Comparison of ENCODE assay signal across 8 cellular contexts in genomic region chr11:65315866-65316233, GRCh38. TPM values are rescaled to one million over a fixed set of nuclear protein-coding genes. Genes with fewer than 3 reads are reported as not detected.
DNase-seq lines count a peak whose midpoint lies in the region; ATAC-seq, FAIRE-seq and TF ChIP-seq lines count a peak whose summit lies in the region.

No MANE protein-coding gene starts in this region.

- H3K27me3 ChIP-seq in CD4-positive, alpha-beta memory T cell (ENCODE audit: insufficient read depth, low read length) = no peaks in the 10 kb centered on the region
- H3K27me3 ChIP-seq in OCI-LY1 (ENCODE audit: insufficient read depth, low read length) (peaks cover 9% of the 10 kb centered on the region; the same call in 1 of the 2 replicates), endothelial cell of umbilical vein (ENCODE audit: control insufficient read depth in 2 of 2, insufficient read depth in 2 of 2, low read length in 2 of 2) (no peaks in the 10 kb centered on the region), neutrophil (peaks cover 38% of the 10 kb centered on the region)

- H2AFZ ChIP-seq in OCI-LY1 (ENCODE audit: low read length) (no peak overlapping the region), endothelial cell of umbilical vein (ENCODE audit: low read depth, low read length) (no peak overlapping the region)

- H3K79me2 ChIP-seq in OCI-LY1 (ENCODE audit: insufficient read depth, low read length) (no peaks in the 10 kb centered on the region), endothelial cell of umbilical vein (ENCODE audit: control insufficient read depth, insufficient read depth, low read length) (peaks cover 69% of the 10 kb centered on the region)

- no peaks in the 10 kb centered on the region for H3K9me3 Mint-ChIP-seq in CD4-positive, alpha-beta memory T cell

- H3K4me2 ChIP-seq in OCI-LY1 (ENCODE audit: low read length) (peak overlapping the region; percentile 89), endothelial cell of umbilical vein (ENCODE audit: insufficient read depth, low read length) (peak overlapping the region; percentile 65)

- H3K4me1 Mint-ChIP-seq in CD4-positive, alpha-beta memory T cell = peaks cover 4 to 14% (median 7%) of the 10 kb centered on the region in 4 donors

- H3K27ac Mint-ChIP-seq in CD4-positive, alpha-beta memory T cell = peak overlapping the region in 2 of 7 donors; percentile 51 to 55

- no peaks in the 10 kb centered on the region for H3F3A ChIP-seq in OCI-LY1 (ENCODE audit: insufficient read depth, low read length)

- no peaks in the 10 kb centered on the region for H3K36me3 Mint-ChIP-seq in CD4-positive, alpha-beta memory T cell

- H4K20me1 ChIP-seq in OCI-LY1 (ENCODE audit: insufficient read depth, low read length) = no peaks in the 10 kb centered on the region
- no peaks in the 10 kb centered on the region for H4K20me1 ChIP-seq in endothelial cell of umbilical vein (replicated peaks; ENCODE audit: control insufficient read depth, extremely low read depth, insufficient read depth, low read length)

- TF ChIP-seq CTCF in OCI-LY1 (IDR thresholded peaks at IDR 0.05; ENCODE audit: low read length) = peak; percentile 29; the same call in 1 of the 2 replicates
- TF ChIP-seq CTCF in endothelial cell of umbilical vein (IDR thresholded peaks at IDR 0.05; ENCODE audit: extremely low read depth in 1 of 2, insufficient read depth in 1 of 2, low read depth in 1 of 2, low read length in 2 of 2) = peak in 1 of 2 donors; percentile 4
- no peak for TF ChIP-seq CTCF in neutrophil (IDR thresholded peaks at IDR 0.05)

- no peaks in the 10 kb centered on the region for H3K36me3 ChIP-seq in CD4-positive, alpha-beta memory T cell (ENCODE audit: insufficient read depth, low read length)
- H3K36me3 ChIP-seq in OCI-LY1 (ENCODE audit: insufficient read depth, low read length) (no peaks in the 10 kb centered on the region), endothelial cell of umbilical vein (ENCODE audit: control insufficient read depth in 2 of 2, extremely low read depth in 1 of 2, insufficient read depth in 2 of 2, low read length in 2 of 2) (peaks cover 5 to 7% of the 10 kb centered on the region in 2 experiments), neutrophil (peaks cover 6% of the 10 kb centered on the region)

- ATAC-seq in GM19452 (IDR thresholded peaks at IDR 0.05; ENCODE audit: unreplicated experiment) = no peak

- DNase-seq in CD4-positive, alpha-beta memory T cell = no peak
- no peak for DNase-seq in endothelial cell of umbilical vein (ENCODE audit: low read depth, low spot score)
- no peak for DNase-seq in NCI-H2171 treated with DMSO at 0.1 percent for 48 hours (lab: John Stamatoyannopoulos, UW)
- no peak for DNase-seq in NCI-H2029 (lab: John Stamatoyannopoulos, UW)
- no peak for DNase-seq in HuH-7 (ENCODE audit: low spot score)

- H3K27me3 Mint-ChIP-seq in CD4-positive, alpha-beta memory T cell = no peaks in the 10 kb centered on the region

- no peak overlapping the region for H3K27ac ChIP-seq in CD4-positive, alpha-beta memory T cell (ENCODE audit: low read depth, low read length)
- H3K27ac ChIP-seq in OCI-LY1 (ENCODE audit: low read depth, low read length, poor library complexity, severe bottlenecking) (no peak overlapping the region), endothelial cell of umbilical vein (ENCODE audit: insufficient read depth, low read depth, low read length) (peak overlapping the region; percentile 84), neutrophil (peak overlapping the region; percentile 81)

- no peak overlapping the region for H3K9ac ChIP-seq in OCI-LY1 (ENCODE audit: low read length)
- H3K9ac ChIP-seq in endothelial cell of umbilical vein (replicated peaks; ENCODE audit: extremely low read depth, insufficient read depth, low read length) = peak overlapping the region; percentile 73

- H3K4me3 Mint-ChIP-seq in CD4-positive, alpha-beta memory T cell = peak overlapping the region; percentile 49 to 78 (median 66)

- peaks cover 15% of the 10 kb centered on the region for H3K4me1 ChIP-seq in CD4-positive, alpha-beta memory T cell (ENCODE audit: insufficient read depth, low read length)
- H3K4me1 ChIP-seq in OCI-LY1 (ENCODE audit: insufficient read depth, low read length, severe bottlenecking) = peaks cover 6% of the 10 kb centered on the region
- H3K4me1 ChIP-seq in endothelial cell of umbilical vein (ENCODE audit: control insufficient read depth, extremely low read depth, insufficient read depth, low read length) = peaks cover 31% of the 10 kb centered on the region
- H3K4me1 ChIP-seq in neutrophil (ENCODE audit: control insufficient read depth in 1 of 2, insufficient read depth in 1 of 2, low read depth in 1 of 2, low read length in 1 of 2) = peaks cover 32 to 34% of the 10 kb centered on the region in 2 experiments

- dilution Hi-C loops in endothelial cell of umbilical vein (cut with MboI; ENCODE audit: extremely low pct_ligation_motif_present, low sequenced_read_pairs) = no loop called here

- no peaks in the 10 kb centered on the region for H3K9me1 ChIP-seq in endothelial cell of umbilical vein (replicated peaks; ENCODE audit: control insufficient read depth, extremely low read depth, insufficient read depth, low read length)

- FAIRE-seq in endothelial cell of umbilical vein (lab: Jason Lieb, UNC) = no peak

- no peaks in the 10 kb centered on the region for H3K9me3 ChIP-seq in CD4-positive, alpha-beta memory T cell (ENCODE audit: control insufficient read depth in 1 of 2, low read length in 2 of 2)
- H3K9me3 ChIP-seq in OCI-LY1 (ENCODE audit: low read length) = no peaks in the 10 kb centered on the region
- H3K9me3 ChIP-seq in endothelial cell of umbilical vein (replicated peaks; ENCODE audit: control insufficient read depth, insufficient read depth, low read length) = no peaks in the 10 kb centered on the region
- H3K9me3 ChIP-seq in neutrophil = no peaks in the 10 kb centered on the region

- no peak overlapping the region for H3K4me3 ChIP-seq in CD4-positive, alpha-beta memory T cell (ENCODE audit: low read length in 2 of 2)
- peak overlapping the region; percentile 70 for H3K4me3 ChIP-seq in OCI-LY1 (ENCODE audit: low read depth, low read length, poor library complexity, severe bottlenecking)
- peak overlapping the region; percentile 87 to 97 (median 90) for H3K4me3 ChIP-seq in endothelial cell of umbilical vein (replicated peaks in 1 of 3; ENCODE audit: insufficient read depth in 1 of 3, low read depth in 1 of 3, low read length in 3 of 3)
- peak overlapping the region; percentile 75 to 96 for H3K4me3 ChIP-seq in neutrophil (ENCODE audit: low read depth in 1 of 2, low read length in 1 of 2)

- no TSS peak for BruUV-seq in endothelial cell of umbilical vein (replicated peaks; lab: Mats Ljungman, UMichigan)

- no peak for TF ChIP-seq POLR2A in endothelial cell of umbilical vein (IDR thresholded peaks at IDR 0.05; ENCODE audit: low read depth, low read length)

- CTCF ChIA-PET in CD4-positive, alpha-beta memory T cell (lab: Charles Lee; ENCODE audit: partially characterized antibody) = interaction anchor here (0.8 to 10.1 kb wide), 30 partner anchors 9 to 303 kb away, joined by 3 to 170 read pairs (median 4); partner anchors contain the start of genes DPF2, FAU, MRPL49 and POLA2
- CTCF ChIA-PET in endothelial cell of umbilical vein (lab: Charles Lee) = interaction anchor here (0.7 to 9.0 kb wide), 15 partner anchors 9 to 112 kb away, joined by 3 to 625 read pairs (median 17); partner anchors contain the start of genes DPF2, POLA2 and TIGD3

- intact Hi-C loops in CD4-positive, alpha-beta memory T cell (cut with micrococcal nuclease) = loop anchor here (1.0 to 2.0 kb wide), 4 partner anchors 41 to 205 kb away; partner anchors contain the start of gene TM7SF2
- intact Hi-C loops in endothelial cell of umbilical vein (cut with micrococcal nuclease) = loop anchor here (1.0 to 5.0 kb wide), 7 partner anchors 14 to 197 kb away; no protein-coding TSS in a partner anchor

- POLR2A ChIA-PET in CD4-positive, alpha-beta memory T cell (lab: Charles Lee; ENCODE audit: partially characterized antibody) = interaction anchor here (0.7 to 2.2 kb wide), 13 partner anchors 11 to 199 kb away, joined by 3 to 8 read pairs (median 5); partner anchors contain the start of genes DPF2, MALAT1, POLA2 and SYVN1
- POLR2A ChIA-PET in endothelial cell of umbilical vein (lab: Charles Lee) = interaction anchor here (1.1 to 3.9 kb wide), 4 partner anchors 10 to 41 kb away, joined by 3 to 65 read pairs (median 6); partner anchors contain the start of gene DPF2

- no peaks in the 10 kb centered on the region for H3K9me2 ChIP-seq in OCI-LY1 (ENCODE audit: low read depth, low read length)

RNA-seq across cellular contexts. Expression of gene CDC42EP2, which starts 1.2 kb away (rescaled TPM):
- under 1 TPM; 0.55 to 0.67 TPM for total RNA-seq in CD4-positive, alpha-beta memory T cell
- not detected for polyA plus RNA-seq in CD4-positive, alpha-beta memory T cell
- 23.4 and 23.9 TPM in 2 replicates for total RNA-seq in endothelial cell of umbilical vein
- polyA plus RNA-seq in endothelial cell of umbilical vein = 26.4 and 33.3 TPM in 2 replicates
- 12.0 and 17.4 TPM in 2 replicates for polyA plus RNA-seq in endothelial cell of umbilical vein (2011; cell fraction: cytosol; rRNA removed)
- polyA plus RNA-seq in endothelial cell of umbilical vein (2011; cell fraction: nucleus; rRNA removed) = 17.2 and 17.9 TPM in 2 replicates
- polyA plus RNA-seq in endothelial cell of umbilical vein (2012) = 33.6 and 38.1 TPM in 2 replicates
- 21.1 and 29.8 TPM in 2 replicates for polyA minus RNA-seq in endothelial cell of umbilical vein
- polyA minus RNA-seq in endothelial cell of umbilical vein (2011; cell fraction: cytosol; rRNA and poly(A)+ RNA removed) = 12.0 TPM
- 35.3 and 46.4 TPM in 2 replicates for polyA minus RNA-seq in endothelial cell of umbilical vein (2011; cell fraction: nucleus; rRNA and poly(A)+ RNA removed)

RNA-seq across cellular contexts. Expression of gene DPF2, which starts 17.8 kb away (rescaled TPM):
- 100 to 1,000 TPM; 101 to 102 TPM for total RNA-seq in CD4-positive, alpha-beta memory T cell
- polyA plus RNA-seq in CD4-positive, alpha-beta memory T cell = 10 to 100 TPM; 65.1 to 67.8 TPM
- 48.9 and 58.7 TPM in 2 replicates for total RNA-seq in endothelial cell of umbilical vein
- polyA plus RNA-seq in endothelial cell of umbilical vein = 62.2 and 73.3 TPM in 2 replicates
- polyA plus RNA-seq in endothelial cell of umbilical vein (2011; cell fraction: cytosol; rRNA removed) = 45.6 and 53.3 TPM in 2 replicates
- polyA plus RNA-seq in endothelial cell of umbilical vein (2011; cell fraction: nucleus; rRNA removed) = 72.4 and 84.8 TPM in 2 replicates
- polyA plus RNA-seq in endothelial cell of umbilical vein (2012) = 44.0 and 45.5 TPM in 2 replicates
- 45.6 and 51.2 TPM in 2 replicates for polyA minus RNA-seq in endothelial cell of umbilical vein
- polyA minus RNA-seq in endothelial cell of umbilical vein (2011; cell fraction: cytosol; rRNA and poly(A)+ RNA removed) = 22.1 TPM
- 35.2 and 36.0 TPM in 2 replicates for polyA minus RNA-seq in endothelial cell of umbilical vein (2011; cell fraction: nucleus; rRNA and poly(A)+ RNA removed)

RNA-seq across cellular contexts. Expression of gene TIGD3, which starts 38.7 kb away (rescaled TPM):
- total RNA-seq in CD4-positive, alpha-beta memory T cell = 1 to 10 TPM in 1 of 2 experiments, under 1 TPM in 1; 0.96 to 1.1 TPM
- under 1 TPM in 1 of 2 donors, not detected in 1; 0.26 TPM for polyA plus RNA-seq in CD4-positive, alpha-beta memory T cell
- total RNA-seq in endothelial cell of umbilical vein = 0.27 TPM in 1 of 2 replicates, not detected in the other
- polyA plus RNA-seq in endothelial cell of umbilical vein = 0.18 TPM in 2 replicates
- polyA plus RNA-seq in endothelial cell of umbilical vein (2011; cell fraction: cytosol; rRNA removed) = 0.13 TPM in 2 replicates
- polyA plus RNA-seq in endothelial cell of umbilical vein (2011; cell fraction: nucleus; rRNA removed) = 0.41 and 0.43 TPM in 2 replicates
- polyA plus RNA-seq in endothelial cell of umbilical vein (2012) = 0.16 and 0.19 TPM in 2 replicates
- polyA minus RNA-seq in endothelial cell of umbilical vein = 0.15 TPM in 1 of 2 replicates, not detected in the other
- 0.92 TPM for polyA minus RNA-seq in endothelial cell of umbilical vein (2011; cell fraction: cytosol; rRNA and poly(A)+ RNA removed)
- not detected in 2 replicates for polyA minus RNA-seq in endothelial cell of umbilical vein (2011; cell fraction: nucleus; rRNA and poly(A)+ RNA removed)

RNA-seq across cellular contexts. Expression of gene POLA2, which starts 54.1 kb away (rescaled TPM):
- total RNA-seq in CD4-positive, alpha-beta memory T cell = 10 to 100 TPM; 26.4 to 27.3 TPM
- 10 to 100 TPM in 1 of 2 donors, 1 to 10 TPM in 1; 7.8 to 13.7 TPM for polyA plus RNA-seq in CD4-positive, alpha-beta memory T cell
- total RNA-seq in endothelial cell of umbilical vein = 24.0 and 25.4 TPM in 2 replicates
- polyA plus RNA-seq in endothelial cell of umbilical vein = 30.0 and 36.2 TPM in 2 replicates
- polyA plus RNA-seq in endothelial cell of umbilical vein (2011; cell fraction: cytosol; rRNA removed) = 25.5 and 28.6 TPM in 2 replicates
- polyA plus RNA-seq in endothelial cell of umbilical vein (2011; cell fraction: nucleus; rRNA removed) = 40.1 and 48.1 TPM in 2 replicates
- 13.7 and 21.1 TPM in 2 replicates for polyA plus RNA-seq in endothelial cell of umbilical vein (2012)
- 31.0 and 41.0 TPM in 2 replicates for polyA minus RNA-seq in endothelial cell of umbilical vein
- polyA minus RNA-seq in endothelial cell of umbilical vein (2011; cell fraction: cytosol; rRNA and poly(A)+ RNA removed) = 51.4 TPM
- polyA minus RNA-seq in endothelial cell of umbilical vein (2011; cell fraction: nucleus; rRNA and poly(A)+ RNA removed) = 19.8 and 37.0 TPM in 2 replicates

Comparison
In these comparisons a context has a peak if more than half of its experiments do, and no peak if none do; other contexts are left out.
1. H3K27ac ChIP-seq: peak in endothelial cell of umbilical vein (single experiment) and neutrophil (single experiment); none in CD4-positive, alpha-beta memory T cell (single experiment) and OCI-LY1 (single experiment).
2. H3K4me3 ChIP-seq: peak in OCI-LY1 (single experiment), endothelial cell of umbilical vein (3 of 3) and neutrophil (2 of 2); none in CD4-positive, alpha-beta memory T cell (0 of 2).
3. RNA of gene CDC42EP2, which starts 1.2 kb away (total RNA-seq): 23.4 to 23.9 TPM in endothelial cell of umbilical vein; 0.55 to 0.67 TPM in CD4-positive, alpha-beta memory T cell; every median in the first group is over 10 times any median in the second.